In genomic region chr10:3096149-3096548, GRCh38 we compare ENCODE assay signal across 8 cellular contexts. TPM values are rescaled to one million over a fixed set of nuclear protein-coding genes. Genes with fewer than 3 reads are reported as not detected.
DNase-seq lines count a peak whose midpoint lies in the region; ATAC-seq and TF ChIP-seq lines count a peak whose summit lies in the region.

No MANE protein-coding gene starts in this region.

- H3K27ac ChIP-seq in left lung, result peak overlapping the region; percentile 76 to 78
- H3K27ac ChIP-seq in urinary bladder (ENCODE audit: low read depth), result peak overlapping the region; percentile 70

- peak overlapping the region; percentile 74 for H3K9ac ChIP-seq in adipocyte (ENCODE audit: low read length)

- no peak for DNase-seq in activated naive CD4-positive, alpha-beta T cell treated with anti-CD3 and anti-CD28 coated beads, Interleukin-2, amount 50 U/mL, for 72 hours (ENCODE audit: low spot score in 2 of 2)
- DNase-seq in activated naive CD4-positive, alpha-beta T cell treated with Interleukin-2 at 50 U/mL for 16 hours, result no peak
- DNase-seq in adipocyte (ENCODE audit: low read depth), result peak; percentile 15
- DNase-seq in left lung, result no peak
- DNase-seq in HPDE6-E6E7 (ENCODE audit: extremely low spot score), result no peak
- DNase-seq in DMS114 treated with DMSO at 0.1 percent for 48 hours (lab: John Stamatoyannopoulos, UW; ENCODE audit: unreplicated experiment), result no peak
- no peak for DNase-seq in DMS79 treated with DMSO at 0.1 percent for 48 hours (lab: John Stamatoyannopoulos, UW)

- TF ChIP-seq CTCF in left lung (IDR thresholded peaks at IDR 0.05), result no peak

- 39% methylated on average over 16 of the region's 16 CpGs for WGBS in urinary bladder

- intact Hi-C loops in left lung (cut with DNase I), result no loop called here

- no peaks in the 10 kb centered on the region for H3K9me3 Mint-ChIP-seq in activated naive CD4-positive, alpha-beta T cell treated with anti-CD3 and anti-CD28 coated beads, Interleukin-2, amount 50 U/mL, for 72 hours

- no peaks in the 10 kb centered on the region for H3K27me3 ChIP-seq in adipocyte (replicated peaks; ENCODE audit: control insufficient read depth, insufficient read depth, low read length)
- no peaks in the 10 kb centered on the region for H3K27me3 ChIP-seq in left lung

- H3K4me1 ChIP-seq in adipocyte (ENCODE audit: control insufficient read depth, insufficient read depth, low read length) (peaks cover 60% of the 10 kb centered on the region), left lung (peaks cover 18 to 61% of the 10 kb centered on the region in 2 donors), urinary bladder (ENCODE audit: insufficient read depth) (no peaks in the 10 kb centered on the region)

- H3K9me3 ChIP-seq in adipocyte (ENCODE audit: control insufficient read depth, low read length) (no peaks in the 10 kb centered on the region), left lung (no peaks in the 10 kb centered on the region)

- H3K36me3 Mint-ChIP-seq in activated naive CD4-positive, alpha-beta T cell treated with anti-CD3 and anti-CD28 coated beads, Interleukin-2, amount 50 U/mL, for 72 hours, result peaks cover 36 to 55% of the 10 kb centered on the region in 2 donors

- H3K36me3 ChIP-seq in adipocyte (ENCODE audit: control insufficient read depth, insufficient read depth, low read length, severe bottlenecking) (no peaks in the 10 kb centered on the region), left lung (peaks cover 0 to 10% of the 10 kb centered on the region in 2 donors), urinary bladder (ENCODE audit: insufficient read depth) (no peaks in the 10 kb centered on the region)

- peak overlapping the region; percentile 82 to 88 for H3K27ac Mint-ChIP-seq in activated naive CD4-positive, alpha-beta T cell treated with anti-CD3 and anti-CD28 coated beads, Interleukin-2, amount 50 U/mL, for 72 hours

- ATAC-seq in activated naive CD4-positive, alpha-beta T cell treated with anti-CD3 and anti-CD28 coated beads, Interleukin-2, amount 50 U/mL, for 72 hours, result no peak
- no peak for ATAC-seq in left lung

- H3K4me3 ChIP-seq in adipocyte (ENCODE audit: low read length) (peak overlapping the region; percentile 61), left lung (peak overlapping the region in 1 of 2 donors; percentile 16), urinary bladder (ENCODE audit: low read depth, low read length) (no peak overlapping the region)

RNA-seq across cellular contexts. Expression of gene PFKP, which starts 28.8 kb away (rescaled TPM):
- 100 to 1,000 TPM in 1 of 2 donors, 10 to 100 TPM in 1; 63.7 to 258 TPM for total RNA-seq in activated naive CD4-positive, alpha-beta T cell treated with anti-CD3 and anti-CD28 coated beads, Interleukin-2, amount 50 U/mL, for 72 hours
- total RNA-seq in left lung (10 to 100 TPM; 44.9 to 70.0 TPM), urinary bladder (40.6 TPM)
- 104 TPM for polyA plus RNA-seq in urinary bladder
